In the genomic region with DNA sequence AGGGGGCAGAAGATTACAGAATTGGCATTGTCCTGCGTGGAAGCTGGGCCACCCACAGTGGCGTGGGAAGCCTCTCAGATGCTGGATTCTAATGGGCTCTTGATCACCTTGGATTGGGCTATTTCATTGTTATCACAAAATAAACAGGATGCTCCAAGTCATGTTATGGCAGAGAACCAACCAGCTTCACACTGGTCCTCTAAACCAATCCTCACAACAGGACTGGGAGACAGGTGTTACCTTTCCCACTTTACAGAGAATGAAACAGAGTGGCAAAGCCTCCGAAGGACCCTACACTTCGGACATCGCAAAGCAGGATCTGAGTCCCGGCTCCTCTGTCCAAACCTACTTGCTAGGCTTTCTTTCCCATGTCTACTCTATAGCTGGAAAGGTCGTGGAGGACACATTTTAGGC, we compare ENCODE assay signal across 8 cellular contexts. TPM values are rescaled to one million over a fixed set of nuclear protein-coding genes. Genes with fewer than 3 reads are reported as not detected.
DNase-seq lines count a peak whose midpoint lies in the region; ATAC-seq, FAIRE-seq and TF ChIP-seq lines count a peak whose summit lies in the region.

No MANE protein-coding gene starts in this region.

- no peaks in the 10 kb centered on the region for H3K9me3 ChIP-seq in K562 (replicated peaks; ENCODE audit: control insufficient read depth, insufficient read depth, low read depth, low read length)
- no peaks in the 10 kb centered on the region for H3K9me3 ChIP-seq in right lobe of liver

- H3K9me1 ChIP-seq in K562 (ENCODE audit: control insufficient read depth, insufficient read depth, low read length) = no peaks in the 10 kb centered on the region

- TSS peak; percentile 43 for BruUV-seq in K562 (replicated peaks; lab: Mats Ljungman, UMichigan)

- peak overlapping the region; percentile 66 to 90 for H3K9ac ChIP-seq in K562 (ENCODE audit: insufficient read depth in 1 of 2, low read depth in 2 of 2, low read length in 2 of 2)

- no peak for TF ChIP-seq EP300 in K562 (IDR thresholded peaks at IDR 0.05; ENCODE audit: low read length)

- FAIRE-seq in K562 (lab: Jason Lieb, UNC) = peak; percentile 69

- CTCF ChIA-PET in K562 (lab: Yijun Ruan, JAX; ENCODE audit: low intra/inter-chr PET ratio) = interaction anchor here (1.3 kb wide), 1 partner anchor 217 kb away, joined by 5 read pairs; no protein-coding TSS in a partner anchor

- H3K4me2 ChIP-seq in K562 (ENCODE audit: insufficient read depth, low read length) = peak overlapping the region; percentile 86

- 19% methylated on average over 7 of the region's 7 CpGs for WGBS in K562 (ENCODE audit: insufficient coverage, low coverage, missing lambda C conversion rate)
- WGBS in right lobe of liver (ENCODE audit: insufficient coverage, low coverage, low lambda C conversion rate, missing lambda C conversion rate) = 20% methylated on average over 3 of the region's 7 CpGs
- 12% methylated on average over 7 of the region's 7 CpGs for WGBS in urinary bladder

- peaks cover 27 to 31% of the 10 kb centered on the region in 2 experiments for H3K4me1 ChIP-seq in K562 (replicated peaks in 1 of 2; ENCODE audit: control insufficient read depth in 2 of 2, insufficient read depth in 2 of 2, low read length in 2 of 2)
- H3K4me1 ChIP-seq in right lobe of liver = peaks cover 0 to 6% (median 0%) of the 10 kb centered on the region in 4 donors
- H3K4me1 ChIP-seq in urinary bladder (ENCODE audit: insufficient read depth) = no peaks in the 10 kb centered on the region

- peaks cover 9% of the 10 kb centered on the region; the same call in 1 of the 3 replicates for H3K79me2 ChIP-seq in K562 (ENCODE audit: control insufficient read depth, insufficient read depth, low read length)

- in situ Hi-C loops in K562 (cut with MboI) = no loop called here

- peak overlapping the region; percentile 72 for H3K27ac ChIP-seq in K562 (ENCODE audit: extremely low read depth, low read depth, low read length)
- H3K27ac ChIP-seq in right lobe of liver = peak overlapping the region; percentile 65 to 90 (median 71)
- H3K27ac ChIP-seq in urinary bladder (ENCODE audit: low read depth) = peak overlapping the region; percentile 88

- no peaks in the 10 kb centered on the region for H4K20me1 ChIP-seq in K562 (replicated peaks; ENCODE audit: control insufficient read depth, insufficient read depth, low read length)

- TF ChIP-seq RAD21 in K562 (CRISPR knock-in tag; conservative IDR thresholded peaks at IDR 0.05 in 1 of 2, IDR thresholded peaks at IDR 0.05 in 1 of 2) = no peak

- peak overlapping the region; percentile 72 for H3K4me3 ChIP-seq in K562
- H3K4me3 ChIP-seq in right lobe of liver = peak overlapping the region; percentile 69 to 81 (median 73)
- H3K4me3 ChIP-seq in urinary bladder (ENCODE audit: low read depth, low read length) = peak overlapping the region; percentile 75

- POLR2A ChIA-PET in K562 (lab: Yijun Ruan, JAX) = interaction anchor here (1.1 to 1.6 kb wide), 4 partner anchors 11 to 328 kb away, joined by 3 to 6 read pairs (median 5); a partner anchor contains a TSS

- H2AFZ ChIP-seq in K562 (ENCODE audit: low read depth, low read length) = peak overlapping the region; percentile 99

- no peak for DNase-seq in Right ventricle myocardium superior
- no peak for DNase-seq in cardiac septum (ENCODE audit: low spot score)
- peak in 1 of 4 experiments; percentile 29 for DNase-seq in K562 (ENCODE audit: extremely low read depth in 1 of 4, low spot score in 3 of 4)
- no peak for DNase-seq in right lobe of liver
- DNase-seq in GDM1 (lab: John Stamatoyannopoulos, UW) = no peak

- H3K27me3 ChIP-seq in K562 (ENCODE audit: control insufficient read depth in 2 of 2, insufficient read depth in 2 of 2, low read length in 2 of 2) (no peaks in the 10 kb centered on the region), right lobe of liver (no peaks in the 10 kb centered on the region)

- intact Hi-C loops in Right ventricle myocardium superior (cut with DNase I) (no loop called here), cardiac septum (cut with DNase I) (loop anchor here (2.0 to 10.0 kb wide), 3 partner anchors 19 to 213 kb away; a partner anchor contains a TSS), K562 (cut with micrococcal nuclease) (loop anchor here (2.0 to 10.0 kb wide), 4 partner anchors 15 to 323 kb away; a partner anchor contains a TSS), right lobe of liver (cut with DNase I) (no loop called here)

- TF ChIP-seq POLR2A in K562 (conservative IDR thresholded peaks at IDR 0.05) = no peak
- TF ChIP-seq POLR2A in right lobe of liver (IDR thresholded peaks at IDR 0.05) = no peak

- no peaks in the 10 kb centered on the region for H3K36me3 ChIP-seq in K562 (ENCODE audit: control insufficient read depth, insufficient read depth, low read length)
- H3K36me3 ChIP-seq in right lobe of liver = no peaks in the 10 kb centered on the region
- no peaks in the 10 kb centered on the region for H3K36me3 ChIP-seq in urinary bladder (ENCODE audit: insufficient read depth)

- TF ChIP-seq CTCF in K562 (IDR thresholded peaks at IDR 0.05 in 2 of 3, conservative IDR thresholded peaks at IDR 0.05 in 1 of 3; ENCODE audit: insufficient read depth in 2 of 3, low read depth in 1 of 3, low read length in 3 of 3) (no peak), right lobe of liver (IDR thresholded peaks at IDR 0.05) (no peak)

- ATAC-seq in Right ventricle myocardium superior (ENCODE audit: poor library complexity) = peak; percentile 2
- ATAC-seq in K562 = peak; percentile 41
- ATAC-seq in right lobe of liver = peak; percentile 2 to 18 (median 10)
- no peak for ATAC-seq in HG02970 (IDR thresholded peaks at IDR 0.05; ENCODE audit: low FRiP score, unreplicated experiment)
- no peak for ATAC-seq in GM18909 (IDR thresholded peaks at IDR 0.05; ENCODE audit: poor library complexity, unreplicated experiment)

TF ChIP-seq in K562, 482 proteins besides CTCF, POLR2A, EP300 and RAD21 (continues in another document):
- TF ChIP-seq, protein P1, sequence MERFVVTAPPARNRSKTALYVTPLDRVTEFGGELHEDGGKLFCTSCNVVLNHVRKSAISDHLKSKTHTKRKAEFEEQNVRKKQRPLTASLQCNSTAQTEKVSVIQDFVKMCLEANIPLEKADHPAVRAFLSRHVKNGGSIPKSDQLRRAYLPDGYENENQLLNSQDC (CRISPR knock-in tag; IDR thresholded peaks at IDR 0.05) = no peak
- no peak for TF ChIP-seq SREBF1 (IDR thresholded peaks at IDR 0.05; ENCODE audit: borderline replicate concordance, low read depth, low read length)

RNA-seq across cellular contexts. Expression of a gene that starts 0.4 kb away (rescaled TPM):
- total RNA-seq in Right ventricle myocardium superior = 15.6 TPM
- total RNA-seq in cardiac septum = 15.3 TPM
- total RNA-seq in K562 (2011; cell fraction: chromatin; rRNA removed; ENCODE audit: low replicate concordance) = 5.3 and 6.3 TPM in 2 replicates
- total RNA-seq in K562 (2011; cell fraction: nucleolus; rRNA removed) = 3.0 and 4.2 TPM in 2 replicates
- 5.6 and 6.4 TPM in 2 replicates for total RNA-seq in K562 (2011; cell fraction: nucleoplasm; rRNA removed)
- 13.6 and 20.2 TPM in 2 replicates for total RNA-seq in K562 (2014; rRNA removed)
- 14.6 and 15.8 TPM in 2 replicates for total RNA-seq in K562 (2014; rRNA removed; fragmentation: Illumina TruSeq; extraction: Trizol)
- 27.7 and 28.5 TPM in 2 replicates for total RNA-seq in K562 (2015; rRNA removed; fragmentation: Illumina TruSeq; extraction: Trizol)
- 13.0 and 13.7 TPM in 2 replicates for total RNA-seq in K562 (2021)
- 13.9 and 29.5 TPM in 2 replicates for polyA plus RNA-seq in K562 (2011; rRNA removed)
- 13.9 and 39.1 TPM in 2 replicates for polyA plus RNA-seq in K562 (2011; cell fraction: cytosol; rRNA removed)
- 7.9 and 20.9 TPM in 2 replicates for polyA plus RNA-seq in K562 (2011; cell fraction: nucleus; rRNA removed)
- polyA plus RNA-seq in K562 (2012) = 24.7 and 45.6 TPM in 2 replicates
- 18.8 and 19.7 TPM in 2 replicates for polyA plus RNA-seq in K562 (2014; fragmentation: Illumina TruSeq; extraction: Trizol)
- 1 to 10 TPM; 4.1 to 6.7 TPM for polyA plus RNA-seq in K562 (2014; fragmentation: Nextera tagmentation; extraction: Ambion mirVana)
- polyA plus RNA-seq in K562 (2014; rRNA removed) = 12.8 and 13.5 TPM in 2 replicates
- polyA minus RNA-seq in K562 (2011; rRNA and poly(A)+ RNA removed) = 5.6 and 14.2 TPM in 2 replicates
- polyA minus RNA-seq in K562 (2011; cell fraction: cytosol; rRNA and poly(A)+ RNA removed) = 4.0 and 5.6 TPM in 2 replicates
- 2.3 and 5.7 TPM in 2 replicates for polyA minus RNA-seq in K562 (2011; cell fraction: nucleus; rRNA and poly(A)+ RNA removed)
- 1 to 10 TPM; 1.3 to 8.7 (median 3.6) TPM for total RNA-seq in right lobe of liver
- total RNA-seq in urinary bladder = 10.2 TPM
- polyA plus RNA-seq in urinary bladder = 37.1 TPM

RNA-seq across cellular contexts. Expression of a gene that starts 19.3 kb away (rescaled TPM):
- total RNA-seq in Right ventricle myocardium superior = 45.2 TPM
- total RNA-seq in cardiac septum = 44.9 TPM
- total RNA-seq in K562 (2011; cell fraction: chromatin; rRNA removed; ENCODE audit: low replicate concordance) = 64.1 and 143 TPM in 2 replicates
- total RNA-seq in K562 (2011; cell fraction: nucleolus; rRNA removed) = 28.9 and 49.2 TPM in 2 replicates
- total RNA-seq in K562 (2011; cell fraction: nucleoplasm; rRNA removed) = 56.8 and 84.8 TPM in 2 replicates
- 34.5 and 35.2 TPM in 2 replicates for total RNA-seq in K562 (2014; rRNA removed)
- 51.0 and 56.8 TPM in 2 replicates for total RNA-seq in K562 (2014; rRNA removed; fragmentation: Illumina TruSeq; extraction: Trizol)
- 45.4 and 49.9 TPM in 2 replicates for total RNA-seq in K562 (2015; rRNA removed; fragmentation: Illumina TruSeq; extraction: Trizol)
- total RNA-seq in K562 (2021) = 57.0 and 64.8 TPM in 2 replicates
- 56.8 and 75.0 TPM in 2 replicates for polyA plus RNA-seq in K562 (2011; rRNA removed)
- polyA plus RNA-seq in K562 (2011; cell fraction: cytosol; rRNA removed) = 30.5 and 54.8 TPM in 2 replicates
- 48.6 and 85.0 TPM in 2 replicates for polyA plus RNA-seq in K562 (2011; cell fraction: nucleus; rRNA removed)
- polyA plus RNA-seq in K562 (2012) = 40.1 and 49.3 TPM in 2 replicates
- 57.0 and 64.9 TPM in 2 replicates for polyA plus RNA-seq in K562 (2014; fragmentation: Illumina TruSeq; extraction: Trizol)
- 10 to 100 TPM; 20.4 to 29.6 TPM for polyA plus RNA-seq in K562 (2014; fragmentation: Nextera tagmentation; extraction: Ambion mirVana)
- polyA plus RNA-seq in K562 (2014; rRNA removed) = 36.5 and 39.1 TPM in 2 replicates
- polyA minus RNA-seq in K562 (2011; rRNA and poly(A)+ RNA removed) = 78.1 and 119 TPM in 2 replicates
- polyA minus RNA-seq in K562 (2011; cell fraction: cytosol; rRNA and poly(A)+ RNA removed) = 39.0 and 51.9 TPM in 2 replicates
- polyA minus RNA-seq in K562 (2011; cell fraction: nucleus; rRNA and poly(A)+ RNA removed) = 36.8 and 62.8 TPM in 2 replicates
- 10 to 100 TPM; 25.2 to 30.5 (median 27.6) TPM for total RNA-seq in right lobe of liver
- total RNA-seq in urinary bladder = 95.5 TPM
- polyA plus RNA-seq in urinary bladder = 29.4 TPM

Comparison
In these comparisons a context has a peak if more than half of its experiments do, and no peak if none do; other contexts are left out.
1. intact Hi-C loops: an anchor here in cardiac septum (2.0 to 10.0 kb wide) and K562 (2.0 to 10.0 kb wide); none called in Right ventricle myocardium superior and right lobe of liver.
2. ATAC-seq: peak in Right ventricle myocardium superior (single experiment), K562 (single experiment) and right lobe of liver (4 of 4); none in HG02970 (single experiment) and GM18909 (single experiment).
3. Peak in every context shown above with its lines, with median percentiles within 50 percentile points of each other: H3K27ac ChIP-seq and H3K4me3 ChIP-seq.